24 cellular contexts compared by ENCODE assay signal in the genomic region with DNA sequence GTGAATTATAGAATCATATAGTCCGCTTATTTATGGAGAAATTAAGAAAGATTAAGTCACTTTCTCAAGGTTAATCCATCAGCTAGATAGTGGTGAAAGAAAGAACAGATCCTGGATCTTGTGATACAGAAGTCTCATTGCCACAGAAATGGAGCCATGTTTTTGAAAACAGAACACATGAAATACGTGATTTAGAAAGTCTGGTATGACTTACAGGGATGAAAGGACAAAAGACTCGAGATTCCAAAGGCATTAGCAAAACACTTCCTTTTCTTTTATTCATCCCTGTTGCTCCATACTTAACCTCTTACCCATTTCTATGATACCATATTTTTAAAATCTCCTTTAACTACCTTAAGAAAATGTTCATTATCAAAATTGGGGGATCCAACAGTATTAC. TPM values are rescaled to one million over a fixed set of nuclear protein-coding genes. Genes with fewer than 3 reads are reported as not detected.
DNase-seq lines count a peak whose midpoint lies in the region; ATAC-seq, FAIRE-seq and TF ChIP-seq lines count a peak whose summit lies in the region.
"Had no signal": no experiment of that assay in that cellular context is flagged by ENCODE, and none has a peak within 500 bp of the region (broad histone marks: within the 10 kb centered on the region; RNA-seq: fewer than 3 reads in every experiment).

No MANE protein-coding gene starts in this region.

- intact Hi-C loops in vagina (cut with DNase I), result no loop called here

- no peak overlapping the region for H3K4me3 Mint-ChIP-seq in T-cell
- H3K4me3 Mint-ChIP-seq: CD8-positive, alpha-beta T cell; effector memory CD8-positive, alpha-beta T cell; natural killer cell; stimulated activated naive CD8-positive, alpha-beta T cell treated with anti-CD3 and anti-CD28 coated beads, Interleukin-15, amount 100 ng/mL, for 72 hours had no signal

- H3K27me3 ChIP-seq in ACC112 (ENCODE audit: insufficient read depth, low read length) (no peaks in the 10 kb centered on the region), vagina (no peaks in the 10 kb centered on the region)

- CTCF ChIA-PET in T-cell (lab: Charles Lee), result no interaction called here

- FAIRE-seq in H54 (lab: Jason Lieb, UNC), result no peak
- FAIRE-seq: H1 had no signal

- POLR2A ChIA-PET in T-cell (lab: Charles Lee), result no interaction called here

- no peaks in the 10 kb centered on the region for H3K4me1 Mint-ChIP-seq in T-cell
- H3K4me1 Mint-ChIP-seq: natural killer cell; stimulated activated naive CD8-positive, alpha-beta T cell treated with anti-CD3 and anti-CD28 coated beads, Interleukin-15, amount 100 ng/mL, for 72 hours had no signal

- no peak for TF ChIP-seq POLR2A in H54 (IDR thresholded peaks at IDR 0.05; ENCODE audit: low read depth, low read length)
- TF ChIP-seq POLR2A in vagina (IDR thresholded peaks at IDR 0.05), result no peak

- no peaks in the 10 kb centered on the region for H3K9me3 ChIP-seq in vagina

- ATAC-seq in T-cell (replicated peaks in 1 of 4), result no peak
- no peak for ATAC-seq in HG03139 (IDR thresholded peaks at IDR 0.05; ENCODE audit: unreplicated experiment)
- ATAC-seq: CD8-positive, alpha-beta T cell; effector memory CD8-positive, alpha-beta T cell; natural killer cell; stimulated activated naive CD8-positive, alpha-beta T cell treated with anti-CD3 and anti-CD28 coated beads, Interleukin-15, amount 100 ng/mL, for 72 hours had no signal

- no peaks in the 10 kb centered on the region for H3K36me3 Mint-ChIP-seq in T-cell
- H3K36me3 Mint-ChIP-seq: CD8-positive, alpha-beta T cell had no signal

- DNase-seq in GM04504 (ENCODE audit: low read depth) (peak; percentile 33), astrocyte of the hippocampus (ENCODE audit: low read depth, low spot score) (peak; percentile 27), foreskin fibroblast (peak; percentile 34 to 66), T-cell (no peak), H54 (ENCODE audit: insufficient read length, low spot score) (no peak), vagina (ENCODE audit: extremely low spot score in 2 of 2) (no peak)
- DNase-seq: activated effector memory CD4-positive, alpha-beta T cell treated with anti-CD3 and anti-CD28 coated beads, Interleukin-2, amount 50 U/mL, for 16 hours; anterior cingulate cortex; CD8-positive, alpha-beta T cell; DMS53; effector memory CD8-positive, alpha-beta T cell; foreskin melanocyte; kidney glomerular epithelial cell; mesendoderm; natural killer cell; NCI-H1436; stimulated activated CD4-positive, alpha-beta T cell treated with anti-CD3 and anti-CD28 coated beads, Interleukin-2, amount 100 ng/mL, for 48 hours; stimulated activated naive CD8-positive, alpha-beta T cell treated with anti-CD3 and anti-CD28 coated beads, Interleukin-15, amount 100 ng/mL, for 72 hours; T-helper 2 cell; WERI-Rb-1 had no signal

- H3K79me2 ChIP-seq in ACC112 (ENCODE audit: control insufficient read depth, insufficient read depth, low read length, unreplicated experiment), result no peaks in the 10 kb centered on the region

- H3K9me3 Mint-ChIP-seq in T-cell, result peaks cover 9 to 30% (median 12%) of the 10 kb centered on the region in 3 donors

- no peaks in the 10 kb centered on the region for H3K36me3 ChIP-seq in ACC112 (ENCODE audit: insufficient read depth, low read length)
- no peaks in the 10 kb centered on the region for H3K36me3 ChIP-seq in vagina
- H3K36me3 ChIP-seq: WERI-Rb-1 had no signal

- peaks cover 4 to 21% of the 10 kb centered on the region in 2 donors for H3K27me3 Mint-ChIP-seq in T-cell
- H3K27me3 Mint-ChIP-seq: stimulated activated naive CD8-positive, alpha-beta T cell treated with anti-CD3 and anti-CD28 coated beads, Interleukin-15, amount 100 ng/mL, for 72 hours had no signal

- no peak for TF ChIP-seq CTCF in foreskin fibroblast (IDR thresholded peaks at IDR 0.05; ENCODE audit: low read depth, low read length)
- TF ChIP-seq CTCF in vagina (IDR thresholded peaks at IDR 0.05), result no peak

- H3K4me1 ChIP-seq in ACC112 (ENCODE audit: control insufficient read depth, insufficient read depth, low read length, unreplicated experiment) (peaks cover 18% of the 10 kb centered on the region), vagina (no peaks in the 10 kb centered on the region)

- H3K27ac Mint-ChIP-seq in T-cell, result no peak overlapping the region
- H3K27ac Mint-ChIP-seq: CD8-positive, alpha-beta T cell; effector memory CD8-positive, alpha-beta T cell; natural killer cell; stimulated activated naive CD8-positive, alpha-beta T cell treated with anti-CD3 and anti-CD28 coated beads, Interleukin-15, amount 100 ng/mL, for 72 hours had no signal

- H2AFZ ChIP-seq in ACC112 (ENCODE audit: low read length, unreplicated experiment), result peak overlapping the region; percentile 26

- H3K27ac ChIP-seq in ACC112 (ENCODE audit: low read depth, low read length) (peak overlapping the region; percentile 34; the same call in 1 of the 2 replicates), vagina (no peak overlapping the region)
- H3K27ac ChIP-seq: skin epidermis, WERI-Rb-1 had no signal

- H3K4me3 ChIP-seq in ACC112 (ENCODE audit: low read depth, low read length) (no peak overlapping the region; the same call in 1 of the 2 replicates), foreskin fibroblast (ENCODE audit: low read depth in 1 of 2, low read length in 2 of 2) (no peak overlapping the region), vagina (no peak overlapping the region)
- H3K4me3 ChIP-seq: skin epidermis had no signal

RNA-seq across cellular contexts. Expression of gene TEX9, which starts 40.0 kb away (rescaled TPM):
- 1 to 10 TPM; 1.5 to 2.7 (median 1.9) TPM for total RNA-seq in T-cell
- total RNA-seq in vagina, result 4.9 TPM

Comparison
In these comparisons a context has a peak if more than half of its experiments do, and no peak if none do; other contexts are left out.
1. DNase-seq: peak in GM04504 (single experiment), astrocyte of the hippocampus (single experiment) and foreskin fibroblast (2 of 2); none in T-cell (0 of 34), H54 (single experiment) and vagina (0 of 2).